In the genomic region with DNA sequence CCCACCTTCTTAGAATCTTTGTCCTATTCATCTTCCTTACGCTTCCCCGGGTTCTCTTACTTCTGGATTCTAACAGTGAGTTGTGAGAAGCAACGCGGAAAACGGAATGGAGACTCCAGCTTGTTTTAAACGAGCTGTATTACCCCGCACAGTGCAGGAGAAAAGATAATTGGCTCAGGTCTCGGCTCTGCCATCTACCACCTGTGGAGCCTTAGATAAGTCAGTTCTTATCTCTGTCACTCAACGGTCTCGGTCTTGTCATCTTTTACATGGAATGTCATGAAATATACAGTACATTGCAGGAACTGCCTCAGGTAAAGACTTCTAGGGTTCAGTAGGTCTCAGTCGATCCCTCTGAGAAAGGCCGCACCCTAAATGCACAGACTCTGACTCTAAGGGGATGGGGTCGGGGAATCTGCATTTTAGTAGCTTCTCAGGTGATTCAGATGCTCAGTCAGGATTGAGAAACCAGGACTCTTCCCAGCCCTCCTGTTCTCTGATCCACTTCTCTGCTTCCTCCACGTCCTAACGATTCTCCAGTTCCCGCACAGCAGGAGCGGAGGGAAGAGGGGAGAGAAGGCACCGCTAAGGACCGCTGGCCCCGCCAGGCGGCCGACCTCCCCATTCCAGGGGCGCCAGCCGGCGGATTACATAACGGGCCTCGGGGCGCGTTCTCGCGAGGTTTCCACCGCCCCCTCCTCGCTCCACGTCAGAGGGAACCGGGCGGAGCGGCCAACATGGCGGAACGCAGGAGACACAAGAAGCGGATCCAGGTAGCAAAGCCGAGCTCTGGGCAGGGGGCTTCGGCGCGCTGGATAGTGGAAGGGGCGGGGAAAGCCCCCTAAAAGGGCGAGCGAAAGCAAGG, we compare ENCODE assay signal across 1 cellular context.
A peak's percentile ranks its signal among the peaks of the same experiment; 100 is the strongest.
TF ChIP-seq lines count a peak whose summit lies in the region.

Gene SEC62, plus strand, starts transcription at position 722 of the 865 bp plus-strand sequence. Its CDS starts 16 bp downstream, at position 738.

TF ChIP-seq in HEK293, 187 proteins besides CTCF, POLR2A, EP300 and RAD21 (continued from another document and continues in another):
- TF ChIP-seq ZNF530 (tag by site-specific recombination; IDR thresholded peaks at IDR 0.05; ENCODE audit: low read depth) (no peak), ZNF416 (tag by site-specific recombination; IDR thresholded peaks at IDR 0.05) (no peak), KLF16 (tag by site-specific recombination; IDR thresholded peaks at IDR 0.05) (peak; percentile 96), ZBTB48 (tag by site-specific recombination; IDR thresholded peaks at IDR 0.05) (peak; percentile 52; the same call in 1 of the 2 replicates), HOXC10 (CRISPR knock-in tag; IDR thresholded peaks at IDR 0.05) (no peak), ZSCAN5A (tag by site-specific recombination; IDR thresholded peaks at IDR 0.05) (no peak), ZNF624 (tag by site-specific recombination; IDR thresholded peaks at IDR 0.05) (no peak), OVOL3 (tag by site-specific recombination; IDR thresholded peaks at IDR 0.05) (peak; percentile 98), ZEB2 (tag by site-specific recombination; IDR thresholded peaks at IDR 0.05) (peak; percentile 89), ZNF521 (tag by site-specific recombination; IDR thresholded peaks at IDR 0.05) (no peak), REST (tag by site-specific recombination; IDR thresholded peaks at IDR 0.05) (0 out of 2 replicates have a peak, but pooled peaks have one; percentile 17), ZNF423 (tag by site-specific recombination; IDR thresholded peaks at IDR 0.05) (peak; percentile 72; the same call in 1 of the 2 replicates), ZBTB6 (tag by site-specific recombination; IDR thresholded peaks at IDR 0.05) (peak; percentile 85; the same call in 1 of the 2 replicates), ZNF311 (tag by site-specific recombination; IDR thresholded peaks at IDR 0.05; ENCODE audit: borderline replicate concordance) (no peak), ZNF621 (tag by site-specific recombination; IDR thresholded peaks at IDR 0.05) (no peak), ZNF48 (tag by site-specific recombination; IDR thresholded peaks at IDR 0.05) (no peak), ZNF518A (tag by site-specific recombination; conservative IDR thresholded peaks at IDR 0.05; ENCODE audit: low read depth) (no peak), ZNF211 (tag by site-specific recombination; IDR thresholded peaks at IDR 0.05; ENCODE audit: low read depth) (no peak), ZNF324 (tag by site-specific recombination; IDR thresholded peaks at IDR 0.05) (no peak), EGR2 (tag by site-specific recombination; IDR thresholded peaks at IDR 0.05; ENCODE audit: low read depth) (peak; percentile 71), ZNF670 (tag by site-specific recombination; IDR thresholded peaks at IDR 0.05; ENCODE audit: low read depth) (no peak), RBAK (tag by site-specific recombination; IDR thresholded peaks at IDR 0.05) (no peak)
- TF ChIP-seq, protein P1, sequence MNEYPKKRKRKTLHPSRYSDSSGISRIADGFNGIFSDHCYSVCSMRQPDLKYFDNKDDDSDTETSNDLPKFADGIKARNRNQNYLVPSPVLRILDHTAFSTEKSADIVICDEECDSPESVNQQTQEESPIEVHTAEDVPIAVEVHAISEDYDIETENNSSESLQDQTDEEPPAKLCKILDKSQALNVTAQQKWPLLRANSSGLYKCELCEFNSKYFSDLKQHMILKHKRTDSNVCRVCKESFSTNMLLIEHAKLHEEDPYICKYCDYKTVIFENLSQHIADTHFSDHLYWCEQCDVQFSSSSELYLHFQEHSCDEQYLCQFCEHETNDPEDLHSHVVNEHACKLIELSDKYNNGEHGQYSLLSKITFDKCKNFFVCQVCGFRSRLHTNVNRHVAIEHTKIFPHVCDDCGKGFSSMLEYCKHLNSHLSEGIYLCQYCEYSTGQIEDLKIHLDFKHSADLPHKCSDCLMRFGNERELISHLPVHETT (tag by site-specific recombination; IDR thresholded peaks at IDR 0.05), result no peak
- TF ChIP-seq, protein P2, sequence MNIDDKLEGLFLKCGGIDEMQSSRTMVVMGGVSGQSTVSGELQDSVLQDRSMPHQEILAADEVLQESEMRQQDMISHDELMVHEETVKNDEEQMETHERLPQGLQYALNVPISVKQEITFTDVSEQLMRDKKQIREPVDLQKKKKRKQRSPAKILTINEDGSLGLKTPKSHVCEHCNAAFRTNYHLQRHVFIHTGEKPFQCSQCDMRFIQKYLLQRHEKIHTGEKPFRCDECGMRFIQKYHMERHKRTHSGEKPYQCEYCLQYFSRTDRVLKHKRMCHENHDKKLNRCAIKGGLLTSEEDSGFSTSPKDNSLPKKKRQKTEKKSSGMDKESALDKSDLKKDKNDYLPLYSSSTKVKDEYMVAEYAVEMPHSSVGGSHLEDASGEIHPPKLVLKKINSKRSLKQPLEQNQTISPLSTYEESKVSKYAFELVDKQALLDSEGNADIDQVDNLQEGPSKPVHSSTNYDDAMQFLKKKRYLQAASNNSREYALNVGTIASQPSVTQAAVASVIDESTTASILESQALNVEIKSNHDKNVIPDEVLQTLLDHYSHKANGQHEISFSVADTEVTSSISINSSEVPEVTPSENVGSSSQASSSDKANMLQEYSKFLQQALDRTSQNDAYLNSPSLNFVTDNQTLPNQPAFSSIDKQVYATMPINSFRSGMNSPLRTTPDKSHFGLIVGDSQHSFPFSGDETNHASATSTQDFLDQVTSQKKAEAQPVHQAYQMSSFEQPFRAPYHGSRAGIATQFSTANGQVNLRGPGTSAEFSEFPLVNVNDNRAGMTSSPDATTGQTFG (tag by site-specific recombination; IDR thresholded peaks at IDR 0.05; ENCODE audit: borderline replicate concordance), result no peak
- TF ChIP-seq, protein P3, sequence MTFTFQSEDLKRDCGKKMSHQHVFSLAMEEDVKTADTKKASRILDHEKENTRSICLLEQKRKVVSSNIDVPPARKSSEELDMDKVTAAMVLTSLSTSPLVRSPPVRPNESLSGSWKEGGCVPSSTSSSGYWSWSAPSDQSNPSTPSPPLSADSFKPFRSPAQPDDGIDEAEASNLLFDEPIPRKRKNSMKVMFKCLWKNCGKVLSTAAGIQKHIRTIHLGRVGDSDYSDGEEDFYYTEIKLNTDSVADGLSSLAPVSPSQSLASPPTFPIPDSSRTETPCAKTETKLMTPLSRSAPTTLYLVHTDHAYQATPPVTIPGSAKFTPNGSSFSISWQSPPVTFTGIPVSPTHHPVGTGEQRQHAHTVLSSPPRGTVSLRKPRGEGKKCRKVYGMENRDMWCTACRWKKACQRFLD (tag by site-specific recombination; IDR thresholded peaks at IDR 0.05), result no peak
- TF ChIP-seq, protein P4, sequence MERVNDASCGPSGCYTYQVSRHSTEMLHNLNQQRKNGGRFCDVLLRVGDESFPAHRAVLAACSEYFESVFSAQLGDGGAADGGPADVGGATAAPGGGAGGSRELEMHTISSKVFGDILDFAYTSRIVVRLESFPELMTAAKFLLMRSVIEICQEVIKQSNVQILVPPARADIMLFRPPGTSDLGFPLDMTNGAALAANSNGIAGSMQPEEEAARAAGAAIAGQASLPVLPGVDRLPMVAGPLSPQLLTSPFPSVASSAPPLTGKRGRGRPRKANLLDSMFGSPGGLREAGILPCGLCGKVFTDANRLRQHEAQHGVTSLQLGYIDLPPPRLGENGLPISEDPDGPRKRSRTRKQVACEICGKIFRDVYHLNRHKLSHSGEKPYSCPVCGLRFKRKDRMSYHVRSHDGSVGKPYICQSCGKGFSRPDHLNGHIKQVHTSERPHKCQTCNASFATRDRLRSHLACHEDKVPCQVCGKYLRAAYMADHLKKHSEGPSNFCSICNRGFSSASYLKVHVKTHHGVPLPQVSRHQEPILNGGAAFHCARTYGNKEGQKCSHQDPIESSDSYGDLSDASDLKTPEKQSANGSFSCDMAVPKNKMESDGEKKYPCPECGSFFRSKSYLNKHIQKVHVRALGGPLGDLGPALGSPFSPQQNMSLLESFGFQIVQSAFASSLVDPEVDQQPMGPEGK (tag by site-specific recombination; IDR thresholded peaks at IDR 0.05), result peak; percentile 87
